8 cellular contexts compared by ENCODE assay signal in the genomic region with DNA sequence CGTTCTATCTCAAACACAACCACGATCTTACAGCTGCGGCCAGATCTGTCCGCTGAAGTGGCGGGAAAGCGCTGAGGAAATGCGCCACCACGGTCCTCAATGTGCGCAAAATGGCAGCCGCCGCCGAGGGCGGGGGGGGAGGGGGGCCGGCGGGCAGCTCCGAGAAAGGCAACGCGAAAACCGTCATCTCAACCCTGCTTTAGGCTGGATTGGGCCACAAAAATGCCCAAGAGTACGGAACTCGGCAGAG. TPM values are rescaled to one million over a fixed set of nuclear protein-coding genes. Genes with fewer than 3 reads are reported as not detected.
DNase-seq lines count a peak whose midpoint lies in the region; TF ChIP-seq lines count a peak whose summit lies in the region.

No MANE protein-coding gene starts in this region.

- H3K27ac ChIP-seq in liver (ENCODE audit: low read depth in 1 of 2, low read length in 2 of 2), result peak overlapping the region; percentile 99 to 100

- under 1% methylated on average over 21 of the region's 21 CpGs for WGBS in liver

- H3K9me3 ChIP-seq in HAP-1 (no peaks in the 10 kb centered on the region), liver (ENCODE audit: control insufficient read depth in 4 of 4, low read length in 3 of 4) (no peaks in the 10 kb centered on the region)

- in situ Hi-C loops in HAP-1 (cut with MboI; ENCODE audit: low sequenced_read_pairs), result no loop called here

- DNase-seq in GM10266 (ENCODE audit: extremely low spot score), result peak; percentile 78
- peak; percentile 51 to 80 for DNase-seq in HAP-1 (ENCODE audit: low spot score in 2 of 2)
- DNase-seq in NCI-H1092 (lab: John Stamatoyannopoulos, UW), result peak; percentile 24
- DNase-seq in activated CD4-positive, CD25-positive, alpha-beta regulatory T cell treated with anti-CD3 and anti-CD28 coated beads, Interleukin-2, amount 50 U/mL, for 16 hours (ENCODE audit: low read depth, low spot score), result peak; percentile 45
- DNase-seq in choroid plexus epithelial cell (ENCODE audit: low read depth), result peak; percentile 30
- DNase-seq in stimulated activated CD4-positive, alpha-beta T cell treated with anti-CD3 and anti-CD28 coated beads, Interleukin-4, amount 100 ng/mL, for 24 hours, result peak; percentile 75
- no peak for DNase-seq in A172 (ENCODE audit: low spot score)

- peak overlapping the region; percentile 77 to 98 for H3K9ac ChIP-seq in liver (ENCODE audit: low read depth in 1 of 2, low read length in 2 of 2)

- H3K4me1 ChIP-seq in HAP-1 (peaks cover 26% of the 10 kb centered on the region), liver (ENCODE audit: control insufficient read depth in 4 of 4, insufficient read depth in 4 of 4, low read length in 3 of 4) (peaks cover 4 to 51% (median 44%) of the 10 kb centered on the region in 4 donors)

- H3K36me3 ChIP-seq in HAP-1 (replicated peaks) (peaks cover 49% of the 10 kb centered on the region), liver (ENCODE audit: control insufficient read depth in 4 of 4, insufficient read depth in 3 of 4, low read depth in 1 of 4, low read length in 3 of 4) (peaks cover 3 to 34% (median 32%) of the 10 kb centered on the region in 4 donors)

- H3K27me3 ChIP-seq in HAP-1 (ENCODE audit: low read depth), result no peaks in the 10 kb centered on the region
- no peaks in the 10 kb centered on the region for H3K27me3 ChIP-seq in liver (ENCODE audit: control insufficient read depth in 4 of 4, insufficient read depth in 4 of 4, low read length in 3 of 4)

- TF ChIP-seq CTCF in GM10266 (IDR thresholded peaks at IDR 0.05; ENCODE audit: control insufficient read depth, insufficient read depth, low read depth, missing control alignments) (no peak), choroid plexus epithelial cell (conservative IDR thresholded peaks at IDR 0.05; ENCODE audit: low read depth, low read length) (no peak), liver (IDR thresholded peaks at IDR 0.05; ENCODE audit: low read depth, low read length, missing input control) (no peak)

- no peak for TF ChIP-seq RAD21 in liver (IDR thresholded peaks at IDR 0.05)

- H3K4me3 ChIP-seq in HAP-1, result peak overlapping the region; percentile 98
- peak overlapping the region; percentile 99 for H3K4me3 ChIP-seq in choroid plexus epithelial cell (ENCODE audit: low read depth, low read length)
- peak overlapping the region; percentile 82 to 98 (median 97) for H3K4me3 ChIP-seq in liver (ENCODE audit: low read depth in 1 of 3, low read length in 3 of 3)

TF ChIP-seq in liver, 16 proteins besides CTCF, POLR2A, EP300 and RAD21:
- no peak for TF ChIP-seq SP1 (IDR thresholded peaks at IDR 0.05)
- TF ChIP-seq, protein P1, sequence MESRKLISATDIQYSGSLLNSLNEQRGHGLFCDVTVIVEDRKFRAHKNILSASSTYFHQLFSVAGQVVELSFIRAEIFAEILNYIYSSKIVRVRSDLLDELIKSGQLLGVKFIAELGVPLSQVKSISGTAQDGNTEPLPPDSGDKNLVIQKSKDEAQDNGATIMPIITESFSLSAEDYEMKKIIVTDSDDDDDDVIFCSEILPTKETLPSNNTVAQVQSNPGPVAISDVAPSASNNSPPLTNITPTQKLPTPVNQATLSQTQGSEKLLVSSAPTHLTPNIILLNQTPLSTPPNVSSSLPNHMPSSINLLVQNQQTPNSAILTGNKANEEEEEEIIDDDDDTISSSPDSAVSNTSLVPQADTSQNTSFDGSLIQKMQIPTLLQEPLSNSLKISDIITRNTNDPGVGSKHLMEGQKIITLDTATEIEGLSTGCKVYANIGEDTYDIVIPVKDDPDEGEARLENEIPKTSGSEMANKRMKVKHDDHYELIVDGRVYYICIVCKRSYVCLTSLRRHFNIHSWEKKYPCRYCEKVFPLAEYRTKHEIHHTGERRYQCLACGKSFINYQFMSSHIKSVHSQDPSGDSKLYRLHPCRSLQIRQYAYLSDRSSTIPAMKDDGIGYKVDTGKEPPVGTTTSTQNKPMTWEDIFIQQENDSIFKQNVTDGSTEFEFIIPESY (IDR thresholded peaks at IDR 0.05), result peak; percentile 3
TF ChIP-seq in liver: peak in this region for 1.

RNA-seq across cellular contexts. Expression of a gene that starts 0.4 kb away (rescaled TPM):
- 10 to 100 TPM; 63.4 to 66.9 TPM for total RNA-seq in liver
- polyA plus RNA-seq in liver, result 100 to 1,000 TPM in 1 of 2 donors, 10 to 100 TPM in 1; 49.8 to 111 TPM
- total RNA-seq in A172 (2014; rRNA removed; shearing (Covaris generic)), result 298 and 318 TPM in 2 replicates

RNA-seq across cellular contexts. Expression of a gene that starts 27.3 kb away (rescaled TPM):
- 1 to 10 TPM; 4.5 to 6.3 TPM for total RNA-seq in liver
- 10 to 100 TPM in 1 of 2 donors, 1 to 10 TPM in 1; 5.0 to 13.9 TPM for polyA plus RNA-seq in liver
- 22.0 and 30.1 TPM in 2 replicates for total RNA-seq in A172 (2014; rRNA removed; shearing (Covaris generic))
